Comparison of ENCODE assay signal across 16 cellular contexts in genomic region chr16:1288813-1289479, GRCh38. TPM values are rescaled to one million over a fixed set of nuclear protein-coding genes. Genes with fewer than 3 reads are reported as not detected.
DNase-seq lines count a peak whose midpoint lies in the region; ATAC-seq and TF ChIP-seq lines count a peak whose summit lies in the region.
"Had no signal": no experiment of that assay in that cellular context is flagged by ENCODE, and none has a peak within 500 bp of the region (broad histone marks: within the 10 kb centered on the region; RNA-seq: fewer than 3 reads in every experiment).

No MANE protein-coding gene starts in this region.

- H2AFZ ChIP-seq in neuronal stem cell (ENCODE audit: low read length), result no peak overlapping the region

- H3K18ac ChIP-seq in neuronal stem cell (ENCODE audit: low read length), result peak overlapping the region; percentile 76

- peak; percentile 32 for DNase-seq in activated naive CD8-positive, alpha-beta T cell treated with anti-CD3 and anti-CD28 coated beads, Interleukin-2, amount 50 U/mL, for 24 hours
- no peak for DNase-seq in activated naive CD8-positive, alpha-beta T cell treated with anti-CD3 and anti-CD28 coated beads for 36 hours
- DNase-seq in RPMI8226 (peak; percentile 82), neuronal stem cell (ENCODE audit: low spot score) (no peak), GOT3 (lab: John Stamatoyannopoulos, UW) (no peak), HFFc6 (no peak)
- DNase-seq: erythroblast, NCI-H1436, retina, tibial artery had no signal

- H3K23ac ChIP-seq in neuronal stem cell (ENCODE audit: low read depth, low read length, poor library complexity), result no peak overlapping the region

- no peak overlapping the region for H2BK5ac ChIP-seq in neuronal stem cell (ENCODE audit: low read length)

- H3K4me2 ChIP-seq in neuronal stem cell (ENCODE audit: insufficient read depth, low read length, poor library complexity, severe bottlenecking), result no peak overlapping the region

- no peak overlapping the region for H3K27ac ChIP-seq in neuronal stem cell (replicated peaks; ENCODE audit: low read length)
- H3K27ac ChIP-seq: RWPE1, tibial artery, VCaP had no signal

- H2BK15ac ChIP-seq in neuronal stem cell (ENCODE audit: low read length), result peak overlapping the region; percentile 89

- peaks cover 7 to 10% of the 10 kb centered on the region in 2 donors for H3K4me1 ChIP-seq in neuronal stem cell (ENCODE audit: control insufficient read depth in 2 of 2, insufficient read depth in 1 of 2, low read depth in 1 of 2, low read length in 2 of 2)

- H4K91ac ChIP-seq in neuronal stem cell (ENCODE audit: low read depth, low read length, poor library complexity), result no peak overlapping the region

- peak overlapping the region; percentile 41 for H2BK12ac ChIP-seq in neuronal stem cell (ENCODE audit: low read length)

- no peaks in the 10 kb centered on the region for H3K9me3 Mint-ChIP-seq in activated naive CD8-positive, alpha-beta T cell treated with anti-CD3 and anti-CD28 coated beads, Interleukin-2, amount 50 U/mL, for 24 hours
- H3K9me3 Mint-ChIP-seq in activated naive CD8-positive, alpha-beta T cell treated with anti-CD3 and anti-CD28 coated beads for 36 hours, result no peaks in the 10 kb centered on the region
- H3K9me3 Mint-ChIP-seq in HFFc6, result no peaks in the 10 kb centered on the region
- H3K9me3 Mint-ChIP-seq: activated T-helper 17 cell treated with anti-CD3 and anti-CD28 coated beads, Interleukin-2, amount 50 U/mL, for 72 hours had no signal

- H3K4ac ChIP-seq in neuronal stem cell (ENCODE audit: low read length), result peak overlapping the region; percentile 89

- peak overlapping the region; percentile 89 for H3K14ac ChIP-seq in neuronal stem cell (ENCODE audit: low read length)

- H3K9ac ChIP-seq in neuronal stem cell (ENCODE audit: low read depth, low read length, poor library complexity), result peak overlapping the region; percentile 60

- WGBS in neuronal stem cell (ENCODE audit: extremely low coverage in 2 of 2, insufficient read length in 2 of 2, insufficient replicate concordance in 1 of 2), 2 donors, result no CpG with 5 or more reads among the region's 20 CpGs

- peaks cover 0 to 73% (median 19%) of the 10 kb centered on the region in 3 experiments for H3K27me3 ChIP-seq in neuronal stem cell (ENCODE audit: control insufficient read depth in 3 of 3, insufficient read depth in 3 of 3, low read depth in 1 of 3, low read length in 3 of 3)

- no peaks in the 10 kb centered on the region for H3K36me3 ChIP-seq in neuronal stem cell (replicated peaks in 1 of 2; ENCODE audit: control insufficient read depth in 2 of 2, insufficient read depth in 2 of 2, low read length in 2 of 2)
- H3K36me3 ChIP-seq: tibial artery had no signal

- H2BK120ac ChIP-seq in neuronal stem cell (ENCODE audit: low read depth, low read length), result peak overlapping the region; percentile 61

- TF ChIP-seq CTCF in HFFc6 (IDR thresholded peaks at IDR 0.05), result no peak

- no peaks in the 10 kb centered on the region for H3K9me3 ChIP-seq in neuronal stem cell (replicated peaks in 1 of 2; ENCODE audit: control insufficient read depth in 2 of 2, insufficient read depth in 1 of 2, low read depth in 1 of 2, low read length in 2 of 2)
- H3K9me3 ChIP-seq: mucosa of descending colon, tibial artery had no signal

- H3K27me3 Mint-ChIP-seq in activated naive CD8-positive, alpha-beta T cell treated with anti-CD3 and anti-CD28 coated beads, Interleukin-2, amount 50 U/mL, for 24 hours, result peaks cover 46% of the 10 kb centered on the region
- H3K27me3 Mint-ChIP-seq in activated naive CD8-positive, alpha-beta T cell treated with anti-CD3 and anti-CD28 coated beads for 36 hours, result peaks cover 67% of the 10 kb centered on the region
- peaks cover 54% of the 10 kb centered on the region for H3K27me3 Mint-ChIP-seq in HFFc6 (ENCODE audit: insufficient read depth)

- H3K79me1 ChIP-seq in neuronal stem cell (ENCODE audit: low read depth, low read length), result no peaks in the 10 kb centered on the region

- ATAC-seq in activated naive CD8-positive, alpha-beta T cell treated with anti-CD3 and anti-CD28 coated beads, Interleukin-2, amount 50 U/mL, for 24 hours, result no peak
- ATAC-seq: activated T-helper 17 cell treated with anti-CD3 and anti-CD28 coated beads, Interleukin-2, amount 50 U/mL, for 72 hours; mucosa of descending colon had no signal

- no peaks in the 10 kb centered on the region for H3K36me3 Mint-ChIP-seq in activated naive CD8-positive, alpha-beta T cell treated with anti-CD3 and anti-CD28 coated beads, Interleukin-2, amount 50 U/mL, for 24 hours (ENCODE audit: low read depth)
- no peaks in the 10 kb centered on the region for H3K36me3 Mint-ChIP-seq in activated naive CD8-positive, alpha-beta T cell treated with anti-CD3 and anti-CD28 coated beads for 36 hours
- no peaks in the 10 kb centered on the region for H3K36me3 Mint-ChIP-seq in HFFc6 (ENCODE audit: low read depth)

- no peak overlapping the region for H3K4me3 ChIP-seq in neuronal stem cell (ENCODE audit: low read length in 2 of 2)
- H3K4me3 ChIP-seq: mucosa of descending colon, tibial artery had no signal

- H3K4me1 Mint-ChIP-seq in activated naive CD8-positive, alpha-beta T cell treated with anti-CD3 and anti-CD28 coated beads, Interleukin-2, amount 50 U/mL, for 24 hours, result peaks cover 2% of the 10 kb centered on the region
- H3K4me1 Mint-ChIP-seq in activated naive CD8-positive, alpha-beta T cell treated with anti-CD3 and anti-CD28 coated beads for 36 hours, result peaks cover 3% of the 10 kb centered on the region
- H3K4me1 Mint-ChIP-seq in HFFc6 (ENCODE audit: low read depth), result peaks cover 2% of the 10 kb centered on the region; the same call in 1 of the 2 replicates
- H3K4me1 Mint-ChIP-seq: activated T-helper 17 cell treated with anti-CD3 and anti-CD28 coated beads, Interleukin-2, amount 50 U/mL, for 72 hours had no signal

- H3K4me3 Mint-ChIP-seq in activated naive CD8-positive, alpha-beta T cell treated with anti-CD3 and anti-CD28 coated beads, Interleukin-2, amount 50 U/mL, for 24 hours, result no peak overlapping the region
- no peak overlapping the region for H3K4me3 Mint-ChIP-seq in activated naive CD8-positive, alpha-beta T cell treated with anti-CD3 and anti-CD28 coated beads for 36 hours
- H3K4me3 Mint-ChIP-seq in HFFc6, result no peak overlapping the region
- H3K4me3 Mint-ChIP-seq: activated T-helper 17 cell treated with anti-CD3 and anti-CD28 coated beads, Interleukin-2, amount 50 U/mL, for 72 hours had no signal

- no peak overlapping the region for H4K8ac ChIP-seq in neuronal stem cell (ENCODE audit: low read depth, low read length)

- H2AK5ac ChIP-seq in neuronal stem cell (ENCODE audit: low read depth, low read length), result peak overlapping the region; percentile 90

- H3K27ac Mint-ChIP-seq in activated naive CD8-positive, alpha-beta T cell treated with anti-CD3 and anti-CD28 coated beads, Interleukin-2, amount 50 U/mL, for 24 hours, result no peak overlapping the region
- H3K27ac Mint-ChIP-seq in activated naive CD8-positive, alpha-beta T cell treated with anti-CD3 and anti-CD28 coated beads for 36 hours, result no peak overlapping the region
- no peak overlapping the region for H3K27ac Mint-ChIP-seq in HFFc6
- H3K27ac Mint-ChIP-seq: activated T-helper 17 cell treated with anti-CD3 and anti-CD28 coated beads, Interleukin-2, amount 50 U/mL, for 72 hours had no signal

RNA-seq across cellular contexts. Expression of gene UBE2I, which starts 20.5 kb away (rescaled TPM):
- total RNA-seq in activated naive CD8-positive, alpha-beta T cell treated with anti-CD3 and anti-CD28 coated beads for 36 hours, result 100 to 1,000 TPM; 280 to 282 TPM
- polyA plus RNA-seq in neuronal stem cell (2013, experiment 1 of 2), result 253 TPM
- polyA plus RNA-seq in neuronal stem cell (2013, experiment 2 of 2), result 258 TPM
- total RNA-seq in HFFc6 (2021; fragmentation: NEBNext Ultra II Directional; extraction: Animal tissue kit (Norgen Biotek cat#: 25700)), result 100 to 1,000 TPM; 116 to 147 (median 138) TPM

RNA-seq across cellular contexts. Expression of gene TPSD1, which starts 33.1 kb away (rescaled TPM):
- total RNA-seq in activated naive CD8-positive, alpha-beta T cell treated with anti-CD3 and anti-CD28 coated beads for 36 hours, result not detected
- 0.06 TPM for polyA plus RNA-seq in neuronal stem cell (2013, experiment 1 of 2)
- polyA plus RNA-seq in neuronal stem cell (2013, experiment 2 of 2), result not detected
- not detected for total RNA-seq in HFFc6 (2021; fragmentation: NEBNext Ultra II Directional; extraction: Animal tissue kit (Norgen Biotek cat#: 25700))
- total RNA-seq: activated T-helper 17 cell treated with anti-CD3 and anti-CD28 coated beads, Interleukin-2, amount 50 U/mL, for 72 hours; cardiac septum had no signal
- polyA plus RNA-seq: BJ had no signal

RNA-seq across cellular contexts. Expression of gene BAIAP3, which starts 44.5 kb away (rescaled TPM):
- under 1 TPM; 0.12 to 0.46 TPM for total RNA-seq in activated naive CD8-positive, alpha-beta T cell treated with anti-CD3 and anti-CD28 coated beads for 36 hours
- polyA plus RNA-seq in neuronal stem cell (2013, experiment 1 of 2), result 3.1 TPM
- 2.9 TPM for polyA plus RNA-seq in neuronal stem cell (2013, experiment 2 of 2)
- total RNA-seq in HFFc6 (2021; fragmentation: NEBNext Ultra II Directional; extraction: Animal tissue kit (Norgen Biotek cat#: 25700)), result under 1 TPM; 0.11 to 0.28 (median 0.16) TPM

RNA-seq across cellular contexts. Expression of gene TPSAB1, which starts 48.4 kb away (rescaled TPM):
- not detected for total RNA-seq in activated naive CD8-positive, alpha-beta T cell treated with anti-CD3 and anti-CD28 coated beads for 36 hours
- polyA plus RNA-seq in neuronal stem cell (2013, experiment 1 of 2), result not detected
- not detected for polyA plus RNA-seq in neuronal stem cell (2013, experiment 2 of 2)
- total RNA-seq in HFFc6 (2021; fragmentation: NEBNext Ultra II Directional; extraction: Animal tissue kit (Norgen Biotek cat#: 25700)), result not detected
- polyA plus RNA-seq: BJ had no signal

RNA-seq across cellular contexts. Expression of gene TPSB2, which starts 59.0 kb away (rescaled TPM):
- not detected for total RNA-seq in activated naive CD8-positive, alpha-beta T cell treated with anti-CD3 and anti-CD28 coated beads for 36 hours
- not detected for polyA plus RNA-seq in neuronal stem cell (2013, experiment 1 of 2)
- not detected for polyA plus RNA-seq in neuronal stem cell (2013, experiment 2 of 2)
- total RNA-seq in HFFc6 (2021; fragmentation: NEBNext Ultra II Directional; extraction: Animal tissue kit (Norgen Biotek cat#: 25700)), result not detected
- total RNA-seq: activated T-helper 17 cell treated with anti-CD3 and anti-CD28 coated beads, Interleukin-2, amount 50 U/mL, for 72 hours had no signal
- polyA plus RNA-seq: BJ had no signal

Comparison
In these comparisons a context has a peak if more than half of its experiments do, and no peak if none do; other contexts are left out.
1. DNase-seq: peak in activated naive CD8-positive, alpha-beta T cell treated with anti-CD3 and anti-CD28 coated beads, Interleukin-2, amount 50 U/mL, for 24 hours (single experiment) and RPMI8226 (single experiment); none in activated naive CD8-positive, alpha-beta T cell treated with anti-CD3 and anti-CD28 coated beads for 36 hours (single experiment), neuronal stem cell (single experiment), GOT3 (single experiment) and HFFc6 (single experiment).